Comparison of ENCODE assay signal across 1 cellular context in genomic region chrX:18360867-18361266, GRCh38.
TF ChIP-seq lines count a peak whose summit lies in the region.

No MANE protein-coding gene starts in this region.

TF ChIP-seq in HepG2, 621 proteins besides CTCF, POLR2A, EP300 and RAD21 (continued from another document):
- no peak for TF ChIP-seq KDM6A (CRISPR knock-in tag; IDR thresholded peaks at IDR 0.05; ENCODE audit: low read depth)
- no peak for TF ChIP-seq ZNF280B (CRISPR knock-in tag; IDR thresholded peaks at IDR 0.05; ENCODE audit: borderline replicate concordance)
- no peak for TF ChIP-seq ZNF580 (CRISPR knock-in tag; IDR thresholded peaks at IDR 0.05; ENCODE audit: borderline replicate concordance, low read depth)
- no peak for TF ChIP-seq GATA4 (IDR thresholded peaks at IDR 0.05; ENCODE audit: borderline replicate concordance, low read depth)
- no peak for TF ChIP-seq ZNF772 (CRISPR knock-in tag; IDR thresholded peaks at IDR 0.05)
- TF ChIP-seq SALL1 (CRISPR knock-in tag; IDR thresholded peaks at IDR 0.05): no peak
- no peak for TF ChIP-seq HCFC1 (IDR thresholded peaks at IDR 0.05; ENCODE audit: low read depth, low read length)
- no peak for TF ChIP-seq BRCA1 (CRISPR knock-in tag; IDR thresholded peaks at IDR 0.05)
